8 cellular contexts compared by ENCODE assay signal in genomic region chr15:44468713-44469385, GRCh38. TPM values are rescaled to one million over a fixed set of nuclear protein-coding genes. Genes with fewer than 3 reads are reported as not detected.
DNase-seq lines count a peak whose midpoint lies in the region; ATAC-seq, FAIRE-seq and TF ChIP-seq lines count a peak whose summit lies in the region.

No MANE protein-coding gene starts in this region.

- no peaks in the 10 kb centered on the region for H3K27me3 ChIP-seq in esophagus squamous epithelium
- no peaks in the 10 kb centered on the region for H3K27me3 ChIP-seq in adrenal gland

- ATAC-seq in GM19328 (IDR thresholded peaks at IDR 0.05; ENCODE audit: unreplicated experiment) (no peak), HG02981 (IDR thresholded peaks at IDR 0.05; ENCODE audit: unreplicated experiment) (no peak)

- peaks cover 16% of the 10 kb centered on the region for H3K4me1 Mint-ChIP-seq in T-helper 2 cell treated with Interferon-gamma antibody and Interleukin-4, amounts not matched to agents 5 μg/mL and 100 μg/mL, for 36 hours (ENCODE audit: low read depth)

- peaks cover 0 to 51% (median 0%) of the 10 kb centered on the region in 3 donors for H3K36me3 ChIP-seq in esophagus squamous epithelium
- H3K36me3 ChIP-seq in adrenal gland (replicated peaks in 1 of 2): no peaks in the 10 kb centered on the region

- DNase-seq in ACHN: peak; percentile 47
- DNase-seq in H54 (ENCODE audit: insufficient read length, low spot score): peak; percentile 20
- DNase-seq in T-helper 2 cell treated with Interferon-gamma antibody and Interleukin-4, amounts not matched to agents 5 μg/mL and 100 μg/mL, for 36 hours (ENCODE audit: low spot score): no peak
- DNase-seq in fibroblast of the aortic adventitia (ENCODE audit: low read depth): peak; percentile 62
- no peak for DNase-seq in esophagus squamous epithelium (lab: John Stamatoyannopoulos, UW)
- DNase-seq in adrenal gland: no peak

- in situ Hi-C loops in ACHN (cut with HindIII; ENCODE audit: low pct_ligation_motif_present, low pct_unique_long_range_greater_than_20kb, low sequenced_read_pairs): no loop called here

- H3K4me1 ChIP-seq in esophagus squamous epithelium (no peaks in the 10 kb centered on the region), adrenal gland (replicated peaks in 1 of 2) (no peaks in the 10 kb centered on the region)

- H3K9me3 Mint-ChIP-seq in T-helper 2 cell treated with Interferon-gamma antibody and Interleukin-4, amounts not matched to agents 5 μg/mL and 100 μg/mL, for 36 hours: peaks cover 8% of the 10 kb centered on the region

- no peak overlapping the region for H3K4me3 ChIP-seq in fibroblast of the aortic adventitia (ENCODE audit: low read depth, low read length)
- H3K4me3 ChIP-seq in esophagus squamous epithelium: no peak overlapping the region
- no peak overlapping the region for H3K4me3 ChIP-seq in adrenal gland

- H3K27ac Mint-ChIP-seq in T-helper 2 cell treated with Interferon-gamma antibody and Interleukin-4, amounts not matched to agents 5 μg/mL and 100 μg/mL, for 36 hours: peak overlapping the region; percentile 0

- H3K27me3 Mint-ChIP-seq in T-helper 2 cell treated with Interferon-gamma antibody and Interleukin-4, amounts not matched to agents 5 μg/mL and 100 μg/mL, for 36 hours (ENCODE audit: low read depth): no peaks in the 10 kb centered on the region

- H3K9me3 ChIP-seq in esophagus squamous epithelium: peaks cover 0 to 4% (median 0%) of the 10 kb centered on the region in 3 donors
- no peaks in the 10 kb centered on the region for H3K9me3 ChIP-seq in adrenal gland (replicated peaks in 1 of 3)

- intact Hi-C loops in esophagus squamous epithelium (cut with DNase I): no loop called here
- intact Hi-C loops in adrenal gland (cut with DNase I): no loop called here

- no peak overlapping the region for H3K4me3 Mint-ChIP-seq in T-helper 2 cell treated with Interferon-gamma antibody and Interleukin-4, amounts not matched to agents 5 μg/mL and 100 μg/mL, for 36 hours

- WGBS in esophagus squamous epithelium, 2 donors: 45 to 57% methylated on average over 3 of the region's 3 CpGs
- 60 to 71% (median 65%) methylated on average over 3 of the region's 3 CpGs for WGBS in adrenal gland, 4 donors

- TF ChIP-seq CTCF in fibroblast of the aortic adventitia (IDR thresholded peaks at IDR 0.05; ENCODE audit: insufficient read depth, low read length) (no peak), esophagus squamous epithelium (IDR thresholded peaks at IDR 0.05) (no peak), adrenal gland (IDR thresholded peaks at IDR 0.05) (no peak)

- TF ChIP-seq POLR2A in H54 (IDR thresholded peaks at IDR 0.05; ENCODE audit: low read depth, low read length) (no peak), esophagus squamous epithelium (IDR thresholded peaks at IDR 0.05) (no peak), adrenal gland (IDR thresholded peaks at IDR 0.05) (no peak)

- H3K27ac ChIP-seq in esophagus squamous epithelium (no peak overlapping the region), adrenal gland (no peak overlapping the region)

- peak; percentile 87 for FAIRE-seq in H54 (lab: Jason Lieb, UNC)

- peaks cover 40% of the 10 kb centered on the region for H3K36me3 Mint-ChIP-seq in T-helper 2 cell treated with Interferon-gamma antibody and Interleukin-4, amounts not matched to agents 5 μg/mL and 100 μg/mL, for 36 hours (ENCODE audit: low read depth)

RNA-seq across cellular contexts. Expression of gene CTDSPL2, which starts 41.4 kb away (rescaled TPM):
- total RNA-seq in fibroblast of the aortic adventitia (ENCODE audit: low replicate concordance): 17.6 and 108 TPM in 2 replicates
- 10 to 100 TPM; 23.4 to 43.9 (median 27.0) TPM for total RNA-seq in esophagus squamous epithelium
- 10 to 100 TPM; 12.1 to 54.6 (median 31.7) TPM for total RNA-seq in adrenal gland
- 10 to 100 TPM in 1 of 3 donors, 1 to 10 TPM in 2; 3.3 to 19.7 (median 5.7) TPM for polyA plus RNA-seq in adrenal gland

Comparison
In these comparisons a context has a peak if more than half of its experiments do, and no peak if none do; other contexts are left out.
1. DNase-seq: peak in ACHN (single experiment), H54 (single experiment) and fibroblast of the aortic adventitia (single experiment); none in T-helper 2 cell treated with Interferon-gamma antibody and Interleukin-4, amounts not matched to agents 5 μg/mL and 100 μg/mL, for 36 hours (single experiment), esophagus squamous epithelium (single experiment) and adrenal gland (0 of 7).